6 cellular contexts compared by ENCODE assay signal in genomic region chr17:74760404-74761105, GRCh38. TPM values are rescaled to one million over a fixed set of nuclear protein-coding genes. Genes with fewer than 3 reads are reported as not detected.
DNase-seq lines count a peak whose midpoint lies in the region; ATAC-seq and TF ChIP-seq lines count a peak whose summit lies in the region.

No MANE protein-coding gene starts in this region.

- peak; percentile 80 for DNase-seq in HPDE6-E6E7 (ENCODE audit: extremely low spot score)
- no peak for DNase-seq in ascending aorta (ENCODE audit: low spot score in 2 of 2)
- no peak for DNase-seq in naive thymus-derived CD8-positive, alpha-beta T cell
- DNase-seq in activated effector memory CD4-positive, alpha-beta T cell treated with anti-CD3 and anti-CD28 coated beads, Interleukin-2, amount 50 U/mL, for 16 hours: no peak
- DNase-seq in GM20000 (ENCODE audit: low spot score): no peak

- H3K4me1 ChIP-seq in ascending aorta: peaks cover 8 to 15% of the 10 kb centered on the region in 2 donors

- H3K27ac ChIP-seq in ascending aorta: peak overlapping the region; percentile 11 to 37

- no peak overlapping the region for H3K4me3 ChIP-seq in ascending aorta

- ATAC-seq in naive thymus-derived CD8-positive, alpha-beta T cell: no peak
- no peak for ATAC-seq in GM21529 (IDR thresholded peaks at IDR 0.05; ENCODE audit: unreplicated experiment)

- no peaks in the 10 kb centered on the region for H3K27me3 Mint-ChIP-seq in naive thymus-derived CD8-positive, alpha-beta T cell

- H3K36me3 ChIP-seq in ascending aorta: no peaks in the 10 kb centered on the region

- POLR2A ChIA-PET in naive thymus-derived CD8-positive, alpha-beta T cell (lab: Charles Lee): interaction anchor here (3.9 to 11.4 kb wide), 3 partner anchors 12 to 23 kb away, joined by 40 to 161 read pairs (median 113); partner anchors contain the start of genes NAT9, NHERF1 and RAB37

- intact Hi-C loops in ascending aorta (cut with DNase I): no loop called here

- H3K27me3 ChIP-seq in ascending aorta: no peaks in the 10 kb centered on the region

- peaks cover 21 to 69% (median 60%) of the 10 kb centered on the region in 4 donors for H3K4me1 Mint-ChIP-seq in naive thymus-derived CD8-positive, alpha-beta T cell

- H3K27ac Mint-ChIP-seq in naive thymus-derived CD8-positive, alpha-beta T cell: peak overlapping the region; percentile 52 to 93 (median 88)

- H3K9me3 Mint-ChIP-seq in naive thymus-derived CD8-positive, alpha-beta T cell: no peaks in the 10 kb centered on the region

- peaks cover 0 to 29% (median 0%) of the 10 kb centered on the region in 3 donors for H3K36me3 Mint-ChIP-seq in naive thymus-derived CD8-positive, alpha-beta T cell

- peak overlapping the region; percentile 15 to 97 (median 80) for H3K4me3 Mint-ChIP-seq in naive thymus-derived CD8-positive, alpha-beta T cell

- no peaks in the 10 kb centered on the region for H3K9me3 ChIP-seq in ascending aorta

- TF ChIP-seq CTCF in ascending aorta (IDR thresholded peaks at IDR 0.05): no peak
- TF ChIP-seq CTCF in GM20000 (IDR thresholded peaks at IDR 0.05; ENCODE audit: extremely low read depth, missing control alignments): no peak

RNA-seq across cellular contexts. Expression of gene NHERF1, which starts 12.1 kb away (rescaled TPM):
- total RNA-seq in ascending aorta: 81.8 TPM
- 100 to 1,000 TPM; 158 to 164 TPM for total RNA-seq in naive thymus-derived CD8-positive, alpha-beta T cell
- 100 to 1,000 TPM; 277 to 351 (median 324) TPM for polyA plus RNA-seq in naive thymus-derived CD8-positive, alpha-beta T cell

RNA-seq across cellular contexts. Expression of gene NAT9, which starts 15.6 kb away (rescaled TPM):
- 13.3 TPM for total RNA-seq in ascending aorta
- 10 to 100 TPM; 66.5 to 71.5 TPM for total RNA-seq in naive thymus-derived CD8-positive, alpha-beta T cell
- 10 to 100 TPM in 2 of 3 donors, 1 to 10 TPM in 1; 9.8 to 28.3 (median 20.2) TPM for polyA plus RNA-seq in naive thymus-derived CD8-positive, alpha-beta T cell

RNA-seq across cellular contexts. Expression of gene RAB37, which starts 23.5 kb away (rescaled TPM):
- 0.32 TPM for total RNA-seq in ascending aorta
- total RNA-seq in naive thymus-derived CD8-positive, alpha-beta T cell: 10 to 100 TPM; 34.0 to 35.9 TPM
- polyA plus RNA-seq in naive thymus-derived CD8-positive, alpha-beta T cell: 100 to 1,000 TPM in 1 of 3 donors, 10 to 100 TPM in 2; 55.3 to 108 (median 76.0) TPM

RNA-seq across cellular contexts. Expression of gene CD300LF, which starts 47.8 kb away (rescaled TPM):
- total RNA-seq in ascending aorta: not detected
- under 1 TPM in 1 of 2 experiments, not detected in 1; 0.36 TPM for total RNA-seq in naive thymus-derived CD8-positive, alpha-beta T cell
- polyA plus RNA-seq in naive thymus-derived CD8-positive, alpha-beta T cell: not detected

Comparison
In these comparisons a context has a peak if more than half of its experiments do, and no peak if none do; other contexts are left out.
1. RNA of gene RAB37, which starts 23.5 kb away (total RNA-seq): 34.0 to 35.9 TPM in naive thymus-derived CD8-positive, alpha-beta T cell; 0.32 TPM in ascending aorta (single experiment); every median in the first group is over 10 times any median in the second.